8 cellular contexts compared by ENCODE assay signal in the genomic region with DNA sequence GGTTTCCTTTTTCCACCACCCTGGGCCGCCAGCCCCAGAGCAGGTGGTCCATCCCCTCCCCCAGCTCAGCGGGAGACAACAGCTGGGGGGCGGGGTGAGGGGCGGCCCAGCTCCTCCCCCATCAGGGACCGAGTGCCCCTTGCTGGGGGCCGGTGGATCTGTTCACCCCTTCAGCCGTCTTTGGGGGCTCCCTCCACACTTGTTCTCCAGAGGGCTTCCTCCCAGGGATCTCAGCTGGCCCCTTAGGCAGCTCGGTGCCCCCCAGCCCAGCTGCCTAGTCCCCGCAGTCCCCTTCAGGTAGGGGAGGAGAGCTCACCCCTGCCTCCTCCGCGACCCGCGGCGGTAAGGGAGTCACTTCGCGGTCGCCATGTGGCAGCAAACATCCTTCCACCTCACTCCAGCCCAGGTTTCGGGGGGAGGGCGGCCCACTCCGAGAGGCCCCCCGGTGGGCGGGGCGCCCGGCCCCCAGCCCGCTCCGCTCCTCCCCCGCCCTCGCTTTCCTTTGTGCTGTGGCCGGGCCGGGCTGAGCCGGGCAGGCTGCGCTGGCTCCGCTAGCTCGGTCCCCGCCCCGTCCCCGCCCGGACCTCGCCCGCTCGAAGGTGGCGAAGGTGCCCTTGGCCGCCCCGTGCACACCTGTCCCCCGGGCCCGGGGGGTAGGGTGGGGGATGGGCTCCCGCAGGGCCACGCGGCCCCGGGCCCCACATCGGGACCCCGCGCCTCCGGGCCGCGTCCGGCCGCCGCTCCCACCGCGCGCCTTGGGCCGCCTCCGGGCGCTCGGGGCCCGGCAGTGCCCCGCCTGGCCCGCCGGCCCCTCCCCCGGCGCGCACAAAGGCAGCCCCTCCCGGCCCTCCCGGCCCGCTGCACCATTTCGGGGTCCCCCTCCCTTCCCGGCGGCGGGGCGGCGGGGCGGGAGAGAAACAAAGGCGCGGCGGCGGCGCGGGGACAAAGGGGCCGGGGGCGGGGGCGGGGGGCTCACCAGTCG. TPM values are rescaled to one million over a fixed set of nuclear protein-coding genes. Genes with fewer than 3 reads are reported as not detected.
DNase-seq lines count a peak whose midpoint lies in the region; ATAC-seq and TF ChIP-seq lines count a peak whose summit lies in the region.

No MANE protein-coding gene starts in this region.

- peak overlapping the region; percentile 86 for H2BK5ac ChIP-seq in trophoblast cell (ENCODE audit: low read depth, low read length, poor library complexity)

- DNase-seq in AG10803 (ENCODE audit: low read depth), result no peak
- peak; percentile 74 for DNase-seq in GM19240 (ENCODE audit: insufficient read length, low spot score)
- peak; percentile 38 for DNase-seq in NCI-H1105 (lab: John Stamatoyannopoulos, UW)
- peak; percentile 80 for DNase-seq in activated T-cell treated with anti-CD3 and anti-CD28 coated beads, Interleukin-2, amount 50 U/mL, for 24 hours
- DNase-seq in fibroblast of villous mesenchyme (ENCODE audit: low read depth), result peak; percentile 19
- DNase-seq in trophoblast cell, result no peak

- WGBS in trophoblast cell (ENCODE audit: extremely low coverage, insufficient coverage, insufficient read length), result no CpG with 5 or more reads among the region's 93 CpGs

- peak overlapping the region; percentile 40 for H2AFZ ChIP-seq in trophoblast cell (ENCODE audit: insufficient read depth, low read length, poor library complexity)

- peaks cover 34 to 36% of the 10 kb centered on the region in 2 experiments for H3K4me1 ChIP-seq in trophoblast cell (ENCODE audit: control insufficient read depth in 1 of 2, insufficient read depth in 2 of 2, low read length in 2 of 2)

- H3K4me2 ChIP-seq in trophoblast cell (ENCODE audit: low read length), result peak overlapping the region; percentile 64

- H2AK5ac ChIP-seq in trophoblast cell (ENCODE audit: low read length), result peak overlapping the region; percentile 94

- H3K79me2 ChIP-seq in trophoblast cell (ENCODE audit: control insufficient read depth, insufficient read depth, low read length, poor library complexity), result peaks cover 27% of the 10 kb centered on the region

- H3K4me3 Mint-ChIP-seq in activated T-cell treated with anti-CD3 and anti-CD28 coated beads, Interleukin-2, amount 50 U/mL, for 24 hours, result peak overlapping the region; percentile 78

- no peaks in the 10 kb centered on the region for H3K27me3 ChIP-seq in trophoblast cell (ENCODE audit: insufficient read depth, low read length)

- H3K4me3 ChIP-seq in AG10803 (ENCODE audit: low read length) (peak overlapping the region; percentile 88), fibroblast of villous mesenchyme (ENCODE audit: low read depth, low read length) (peak overlapping the region; percentile 87), trophoblast cell (ENCODE audit: low read depth, low read length) (peak overlapping the region; percentile 92)

- H3K27ac Mint-ChIP-seq in activated T-cell treated with anti-CD3 and anti-CD28 coated beads, Interleukin-2, amount 50 U/mL, for 24 hours, result peak overlapping the region; percentile 82

- H2BK12ac ChIP-seq in trophoblast cell (ENCODE audit: low read length), result peak overlapping the region; percentile 35

- peak overlapping the region; percentile 73 for H4K8ac ChIP-seq in trophoblast cell (ENCODE audit: low read depth, low read length)

- peaks cover 48% of the 10 kb centered on the region for H3K4me1 Mint-ChIP-seq in activated T-cell treated with anti-CD3 and anti-CD28 coated beads, Interleukin-2, amount 50 U/mL, for 24 hours (ENCODE audit: low read depth)

- H3K14ac ChIP-seq in trophoblast cell (ENCODE audit: low read length), result peak overlapping the region; percentile 96

- peak overlapping the region; percentile 97 for H4K91ac ChIP-seq in trophoblast cell (ENCODE audit: low read depth, low read length)

- H3K9me3 ChIP-seq in trophoblast cell (ENCODE audit: insufficient read depth, low read depth, low read length), result peaks cover 2% of the 10 kb centered on the region

- peak overlapping the region; percentile 74 for H4K12ac ChIP-seq in trophoblast cell (ENCODE audit: low read depth, low read length)

- ATAC-seq in GM18519 (IDR thresholded peaks at IDR 0.05; ENCODE audit: low FRiP score, unreplicated experiment), result no peak
- ATAC-seq in HG03095 (IDR thresholded peaks at IDR 0.05; ENCODE audit: unreplicated experiment), result no peak

- peaks cover 25% of the 10 kb centered on the region for H3K36me3 Mint-ChIP-seq in activated T-cell treated with anti-CD3 and anti-CD28 coated beads, Interleukin-2, amount 50 U/mL, for 24 hours (ENCODE audit: low read depth)

- peak overlapping the region; percentile 95 for H3K18ac ChIP-seq in trophoblast cell (ENCODE audit: low read length)

- peak overlapping the region; percentile 99 for H3K4ac ChIP-seq in trophoblast cell (ENCODE audit: low read depth, low read length)

- peak overlapping the region; percentile 86 for H3K9ac ChIP-seq in trophoblast cell (ENCODE audit: low read length)

- H3K27ac ChIP-seq in trophoblast cell (ENCODE audit: low read depth, low read length), result peak overlapping the region; percentile 80

- H3K9me3 Mint-ChIP-seq in activated T-cell treated with anti-CD3 and anti-CD28 coated beads, Interleukin-2, amount 50 U/mL, for 24 hours, result no peaks in the 10 kb centered on the region

- H3K27me3 Mint-ChIP-seq in activated T-cell treated with anti-CD3 and anti-CD28 coated beads, Interleukin-2, amount 50 U/mL, for 24 hours, result peaks cover 5% of the 10 kb centered on the region

- H3K23ac ChIP-seq in trophoblast cell (ENCODE audit: low read length), result no peak overlapping the region

- TF ChIP-seq CTCF in AG10803 (conservative IDR thresholded peaks at IDR 0.05; ENCODE audit: low read length) (no peak), fibroblast of villous mesenchyme (IDR thresholded peaks at IDR 0.05; ENCODE audit: insufficient read depth, low read depth, low read length) (no peak)

- H3K79me1 ChIP-seq in trophoblast cell (ENCODE audit: low read length), result peaks cover 13% of the 10 kb centered on the region

- peaks cover 37 to 43% of the 10 kb centered on the region in 2 experiments for H3K36me3 ChIP-seq in trophoblast cell (ENCODE audit: control insufficient read depth in 1 of 2, insufficient read depth in 2 of 2, low read length in 2 of 2)

- H2BK120ac ChIP-seq in trophoblast cell (ENCODE audit: insufficient read depth, low read length, poor library complexity), result peak overlapping the region; percentile 34

RNA-seq across cellular contexts. Expression of a gene that starts 0.7 kb away (rescaled TPM):
- 201 and 214 TPM in 2 replicates for total RNA-seq in fibroblast of villous mesenchyme
- 206 and 211 TPM in 2 replicates for polyA plus RNA-seq in trophoblast cell (2013)

RNA-seq across cellular contexts. Expression of a gene that starts 24.7 kb away (rescaled TPM):
- total RNA-seq in fibroblast of villous mesenchyme, result 283 and 383 TPM in 2 replicates
- polyA plus RNA-seq in trophoblast cell (2013), result 220 and 227 TPM in 2 replicates

RNA-seq across cellular contexts. Expression of a gene that starts 26.1 kb away (rescaled TPM):
- total RNA-seq in fibroblast of villous mesenchyme, result 4.5 and 4.7 TPM in 2 replicates
- 1.7 and 1.9 TPM in 2 replicates for polyA plus RNA-seq in trophoblast cell (2013)

RNA-seq across cellular contexts. Expression of a gene that starts 36.9 kb away (rescaled TPM):
- total RNA-seq in fibroblast of villous mesenchyme, result 2.6 TPM in 2 replicates
- polyA plus RNA-seq in trophoblast cell (2013), result 2.4 and 2.5 TPM in 2 replicates

RNA-seq across cellular contexts. Expression of a gene that starts 44.0 kb away (rescaled TPM):
- 56.0 and 56.1 TPM in 2 replicates for total RNA-seq in fibroblast of villous mesenchyme
- 56.2 and 62.3 TPM in 2 replicates for polyA plus RNA-seq in trophoblast cell (2013)

Comparison
In these comparisons a context has a peak if more than half of its experiments do, and no peak if none do; other contexts are left out.
1. DNase-seq: peak in GM19240 (single experiment), NCI-H1105 (single experiment), activated T-cell treated with anti-CD3 and anti-CD28 coated beads, Interleukin-2, amount 50 U/mL, for 24 hours (single experiment) and fibroblast of villous mesenchyme (single experiment); none in AG10803 (single experiment) and trophoblast cell (0 of 2).
2. Peak in every context shown above with its lines, with median percentiles within 50 percentile points of each other: H3K4me3 ChIP-seq.